24 cellular contexts compared by ENCODE assay signal in the genomic region with DNA sequence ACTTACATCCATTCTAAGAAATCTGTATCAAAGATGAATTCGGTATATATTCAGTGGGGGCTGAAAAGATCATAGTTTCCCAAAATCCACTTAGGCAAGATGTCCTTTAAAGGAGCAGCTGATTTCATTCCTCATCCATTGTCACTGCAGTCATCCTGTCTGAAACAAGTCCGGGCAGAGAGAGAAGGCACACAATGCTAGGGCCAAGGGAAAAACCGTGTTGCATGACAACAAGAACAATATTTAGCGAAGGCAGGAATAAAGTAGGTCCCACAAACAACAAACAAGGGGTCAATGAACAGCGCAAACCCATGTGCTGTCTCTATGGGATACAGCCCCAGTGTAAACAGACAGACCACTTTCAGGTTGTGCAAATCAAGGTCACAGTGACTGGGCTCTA. TPM values are rescaled to one million over a fixed set of nuclear protein-coding genes. Genes with fewer than 3 reads are reported as not detected.
DNase-seq lines count a peak whose midpoint lies in the region; ATAC-seq, FAIRE-seq and TF ChIP-seq lines count a peak whose summit lies in the region.
"Had no signal": no experiment of that assay in that cellular context is flagged by ENCODE, and none has a peak within 500 bp of the region (broad histone marks: within the 10 kb centered on the region; RNA-seq: fewer than 3 reads in every experiment).

No MANE protein-coding gene starts in this region.

- H3K4me1 ChIP-seq in keratinocyte (ENCODE audit: control insufficient read depth, extremely low read depth, insufficient read depth, low read length), result peaks cover 23% of the 10 kb centered on the region
- peaks cover 54% of the 10 kb centered on the region for H3K4me1 ChIP-seq in smooth muscle cell (ENCODE audit: low read depth)
- H3K4me1 ChIP-seq in Caco-2, result no peaks in the 10 kb centered on the region
- H3K4me1 ChIP-seq: Peyer's patch had no signal

- H3K4me1 Mint-ChIP-seq in brain (peaks cover 36% of the 10 kb centered on the region), Caco-2 (ENCODE audit: low read depth, unreplicated experiment) (no peaks in the 10 kb centered on the region)

- peaks cover 15% of the 10 kb centered on the region for H3F3A ChIP-seq in smooth muscle cell (ENCODE audit: low read depth)

- H3K4me3 ChIP-seq in keratinocyte (ENCODE audit: control insufficient read depth in 2 of 3, extremely low read depth in 1 of 3, insufficient read depth in 2 of 3, low read depth in 1 of 3, low read length in 3 of 3), result no peak overlapping the region
- no peak overlapping the region for H3K4me3 ChIP-seq in smooth muscle cell
- H3K4me3 ChIP-seq in Caco-2 (ENCODE audit: low read depth, low read length), result no peak overlapping the region
- H3K4me3 ChIP-seq: Peyer's patch had no signal

- POLR2A ChIA-PET in Caco-2 (lab: Charles Lee), result no interaction called here

- peak; percentile 56 for FAIRE-seq in keratinocyte (lab: Jason Lieb, UNC)
- FAIRE-seq: HepG2 had no signal

- intact Hi-C loops in left colon (cut with DNase I, micrococcal nuclease), result no loop called here
- intact Hi-C loops in Caco-2 (cut with micrococcal nuclease; ENCODE audit: unreplicated experiment), result no loop called here

- DNase-seq in NCI-H345 (lab: John Stamatoyannopoulos, UW), result peak; percentile 46
- DNase-seq in NCI-H345 treated with DMSO at 0.1 percent for 48 hours (lab: John Stamatoyannopoulos, UW; ENCODE audit: unreplicated experiment), result no peak
- no peak for DNase-seq in keratinocyte (ENCODE audit: low read depth, low spot score)
- no peak for DNase-seq in smooth muscle cell (lab: John Stamatoyannopoulos, UW; ENCODE audit: unreplicated experiment)
- no peak for DNase-seq in DMS53 (lab: John Stamatoyannopoulos, UW)
- no peak for DNase-seq in left colon
- DNase-seq in Caco-2, result no peak
- DNase-seq: AML-193; Calu3; CD8-positive, alpha-beta T cell; DMS79; GOT3; KBM-7; NCI-H1105 treated with DMSO at 0.1 percent for 48 hours; NCI-H2081; NCI-H510A; Peyer's patch had no signal

- no peaks in the 10 kb centered on the region for H3K36me3 Mint-ChIP-seq in brain
- no peaks in the 10 kb centered on the region for H3K36me3 Mint-ChIP-seq in Caco-2 (ENCODE audit: insufficient read depth, unreplicated experiment)
- H3K36me3 Mint-ChIP-seq: CD8-positive, alpha-beta T cell had no signal

- H3K4me3 Mint-ChIP-seq in brain, result peak overlapping the region in 1 of 5 experiments; percentile 12
- H3K4me3 Mint-ChIP-seq in Caco-2 (ENCODE audit: unreplicated experiment), result no peak overlapping the region
- H3K4me3 Mint-ChIP-seq: CD8-positive, alpha-beta T cell had no signal

- H3K4me2 ChIP-seq in keratinocyte (ENCODE audit: control insufficient read depth, extremely low read depth, insufficient read depth, low read depth, low read length) (peak overlapping the region; percentile 52), smooth muscle cell (no peak overlapping the region)

- H3K79me2 ChIP-seq in keratinocyte (ENCODE audit: control insufficient read depth, insufficient read depth, low read length) (no peaks in the 10 kb centered on the region), smooth muscle cell (ENCODE audit: low read depth) (peaks cover 3% of the 10 kb centered on the region)

- H4K20me1 ChIP-seq in keratinocyte (ENCODE audit: control insufficient read depth, extremely low read depth, insufficient read depth, low read length) (no peaks in the 10 kb centered on the region), smooth muscle cell (ENCODE audit: low read depth) (no peaks in the 10 kb centered on the region)

- H3K27me3 ChIP-seq in keratinocyte (ENCODE audit: control insufficient read depth, extremely low read depth, insufficient read depth, low read length) (no peaks in the 10 kb centered on the region), smooth muscle cell (ENCODE audit: low read depth) (no peaks in the 10 kb centered on the region), Caco-2 (replicated peaks; ENCODE audit: control insufficient read depth, insufficient read depth, low read length) (no peaks in the 10 kb centered on the region)
- H3K27me3 ChIP-seq: Peyer's patch had no signal

- H3K36me3 ChIP-seq in keratinocyte (ENCODE audit: control insufficient read depth in 2 of 2, extremely low read depth in 1 of 2, insufficient read depth in 2 of 2, low read length in 2 of 2) (no peaks in the 10 kb centered on the region), smooth muscle cell (ENCODE audit: low read depth) (no peaks in the 10 kb centered on the region), Caco-2 (ENCODE audit: control insufficient read depth, insufficient read depth, low read length) (no peaks in the 10 kb centered on the region)
- H3K36me3 ChIP-seq: Peyer's patch had no signal

- H3K9ac ChIP-seq in keratinocyte (ENCODE audit: control insufficient read depth, extremely low read depth, insufficient read depth, low read length) (no peak overlapping the region), smooth muscle cell (ENCODE audit: low read depth) (no peak overlapping the region)

- TF ChIP-seq CTCF in brain (conservative IDR thresholded peaks at IDR 0.05) (no peak), keratinocyte (optimal IDR thresholded peaks at IDR 0.05 in 1 of 3, IDR thresholded peaks at IDR 0.05 in 1 of 3, conservative IDR thresholded peaks at IDR 0.05 in 1 of 3; ENCODE audit: extremely low read depth in 1 of 3, insufficient read depth in 2 of 3, low read length in 3 of 3) (no peak), smooth muscle cell (IDR thresholded peaks at IDR 0.05; ENCODE audit: borderline replicate concordance, insufficient read depth, poor library complexity, severe bottlenecking) (no peak), Caco-2 (IDR thresholded peaks at IDR 0.05; ENCODE audit: insufficient read depth in 1 of 2, low read depth in 1 of 2, low read length in 1 of 2, severe bottlenecking in 1 of 2, unreplicated experiment in 1 of 2) (no peak)

- dilution Hi-C loops in keratinocyte (cut with MboI; ENCODE audit: extremely low pct_ligation_motif_present, low sequenced_read_pairs), result no loop called here

- H3K9me1 ChIP-seq in keratinocyte (ENCODE audit: control insufficient read depth, extremely low read depth, insufficient read depth, low read length), result no peaks in the 10 kb centered on the region

- peak overlapping the region; percentile 49 for H2AFZ ChIP-seq in keratinocyte (ENCODE audit: control insufficient read depth, low read length)
- H2AFZ ChIP-seq in smooth muscle cell (ENCODE audit: low read depth), result no peak overlapping the region

- no peaks in the 10 kb centered on the region for H3K9me3 Mint-ChIP-seq in brain
- no peaks in the 10 kb centered on the region for H3K9me3 Mint-ChIP-seq in Caco-2 (ENCODE audit: unreplicated experiment)
- H3K9me3 Mint-ChIP-seq: CD8-positive, alpha-beta T cell had no signal

- no peak for ATAC-seq in left colon
- ATAC-seq: CD8-positive, alpha-beta T cell; HCT116; HepG2; SK-N-SH treated with all-trans-retinoic acid at 6 μM for 48 hours had no signal

- BruUV-seq in Caco-2 (replicated peaks; lab: Mats Ljungman, UMichigan), result no TSS peak

- H3K9me3 ChIP-seq in keratinocyte (ENCODE audit: control insufficient read depth, low read depth, low read length), result no peaks in the 10 kb centered on the region
- H3K9me3 ChIP-seq in smooth muscle cell (replicated peaks; ENCODE audit: low read depth), result no peaks in the 10 kb centered on the region
- H3K9me3 ChIP-seq in Caco-2, result no peaks in the 10 kb centered on the region
- H3K9me3 ChIP-seq: Peyer's patch had no signal

- WGBS in smooth muscle cell (ENCODE audit: low lambda C conversion rate), result 88% methylated on average over 5 of the region's 5 CpGs

- H3K27ac Mint-ChIP-seq in brain, result peak overlapping the region in 3 of 5 experiments; percentile 7 to 77 (median 54)
- H3K27ac Mint-ChIP-seq in Caco-2 (ENCODE audit: unreplicated experiment), result no peak overlapping the region
- H3K27ac Mint-ChIP-seq: CD8-positive, alpha-beta T cell had no signal

- CTCF ChIA-PET in Caco-2 (lab: Charles Lee), result no interaction called here

- H3K27me3 Mint-ChIP-seq in brain (peaks cover 10% of the 10 kb centered on the region), Caco-2 (ENCODE audit: insufficient read depth, unreplicated experiment) (no peaks in the 10 kb centered on the region)

- H3K27ac ChIP-seq in keratinocyte (ENCODE audit: control insufficient read depth, insufficient read depth, low read length), result no peak overlapping the region
- H3K27ac ChIP-seq in smooth muscle cell (ENCODE audit: low read depth), result peak overlapping the region; percentile 59
- H3K27ac ChIP-seq: HL-60, Peyer's patch had no signal

RNA-seq across cellular contexts. Expression of a gene that starts 9.1 kb away (rescaled TPM):
- 17.5 TPM for polyA plus RNA-seq in brain (ENCODE audit: insufficient read depth, low read depth, low replicate concordance)
- 4.1 to 10.0 TPM (median 4.4 TPM) in 3 replicates for polyA plus RNA-seq in keratinocyte
- 3.7 TPM for polyA plus RNA-seq in keratinocyte (2011; ENCODE audit: low read depth)
- polyA plus RNA-seq in keratinocyte (2011; cell fraction: cytosol; rRNA removed), result 3.7 and 4.9 TPM in 2 replicates
- polyA plus RNA-seq in keratinocyte (2011; cell fraction: nucleus; rRNA removed), result 12.1 and 16.1 TPM in 2 replicates
- polyA plus RNA-seq in keratinocyte (2012; ENCODE audit: low replicate concordance), result 3.2 and 14.2 TPM in 2 replicates
- 3.8 to 14.5 TPM (median 3.9 TPM) in 3 replicates for polyA minus RNA-seq in keratinocyte
- polyA minus RNA-seq in keratinocyte (2011; cell fraction: cytosol; rRNA and poly(A)+ RNA removed), result 5.0 TPM
- polyA minus RNA-seq in keratinocyte (2011; cell fraction: nucleus; rRNA and poly(A)+ RNA removed), result 5.9 and 14.6 TPM in 2 replicates
- 87.7 and 92.7 TPM in 2 replicates for total RNA-seq in smooth muscle cell
- polyA plus RNA-seq in smooth muscle cell, result 93.2 and 128 TPM in 2 replicates
- total RNA-seq in left colon, result 1 to 10 TPM; 3.8 to 8.0 TPM
- 12.9 and 17.9 TPM in 2 replicates for total RNA-seq in Caco-2 (2022)
- total RNA-seq: Calu3; CD8-positive, alpha-beta T cell; HepG2; HT-29; OCI-LY7 had no signal
- polyA plus RNA-seq: HepG2 had no signal
